In genomic region chr4:2938906-2939305, GRCh38 we compare ENCODE assay signal across 1 cellular context.
TF ChIP-seq lines count a peak whose summit lies in the region.

No MANE protein-coding gene starts in this region.

TF ChIP-seq in HCT116, 20 proteins besides CTCF, POLR2A, EP300 and RAD21 (continued from another document):
- TF ChIP-seq MAX (IDR thresholded peaks at IDR 0.05), result no peak
- no peak for TF ChIP-seq REST (IDR thresholded peaks at IDR 0.05; ENCODE audit: low read depth)
- no peak for TF ChIP-seq SP1 (IDR thresholded peaks at IDR 0.05; ENCODE audit: low read depth)
- TF ChIP-seq EZH2phosphoT487 (IDR thresholded peaks at IDR 0.05; ENCODE audit: borderline replicate concordance), result no peak
- TF ChIP-seq CEBPB (IDR thresholded peaks at IDR 0.05; ENCODE audit: low read depth), result no peak
- no peak for TF ChIP-seq EGR1 (IDR thresholded peaks at IDR 0.05; ENCODE audit: low read depth)
- TF ChIP-seq SRF (IDR thresholded peaks at IDR 0.05; ENCODE audit: low read depth), result no peak
- TF ChIP-seq CBX3 (IDR thresholded peaks at IDR 0.05; ENCODE audit: low read depth), result no peak
- TF ChIP-seq ZFX (IDR thresholded peaks at IDR 0.05), result no peak
- TF ChIP-seq ATF3 (IDR thresholded peaks at IDR 0.05), result no peak
